ENCODE assay signal across 8 cellular contexts in the genomic region with DNA sequence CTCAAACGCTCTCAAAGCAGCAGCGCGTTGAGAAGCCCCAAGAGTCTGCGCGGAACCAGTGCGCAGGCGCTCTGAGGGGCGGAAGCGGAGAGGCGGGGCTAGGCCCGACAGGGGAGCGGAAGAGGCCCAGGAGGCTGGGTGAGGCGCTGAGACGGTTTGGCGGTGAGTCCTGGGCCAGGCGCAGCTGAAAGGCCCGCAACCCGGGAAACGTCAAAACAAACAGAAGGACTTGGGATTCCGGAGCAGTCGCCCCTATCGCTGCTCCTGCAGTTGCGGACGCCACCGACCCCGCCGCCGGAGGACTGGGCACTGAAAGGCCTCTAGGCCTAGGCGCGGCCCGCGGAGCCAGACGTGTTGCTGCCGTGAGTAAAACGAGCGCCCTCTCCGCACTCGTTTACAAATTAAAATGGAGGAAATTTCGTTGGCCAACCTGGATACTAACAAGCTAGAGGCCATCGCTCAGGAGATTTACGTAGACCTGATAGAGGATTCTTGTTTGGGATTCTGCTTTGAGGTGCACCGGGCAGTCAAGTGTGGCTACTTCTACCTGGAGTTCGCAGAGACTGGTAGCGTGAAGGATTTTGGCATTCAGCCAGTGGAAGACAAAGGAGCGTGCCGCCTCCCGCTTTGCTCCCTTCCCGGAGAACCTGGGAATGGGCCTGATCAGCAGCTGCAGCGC. TPM values are rescaled to one million over a fixed set of nuclear protein-coding genes. Genes with fewer than 3 reads are reported as not detected.
DNase-seq lines count a peak whose midpoint lies in the region; ATAC-seq and TF ChIP-seq lines count a peak whose summit lies in the region.

A gene with protein sequence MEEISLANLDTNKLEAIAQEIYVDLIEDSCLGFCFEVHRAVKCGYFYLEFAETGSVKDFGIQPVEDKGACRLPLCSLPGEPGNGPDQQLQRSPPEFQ (plus strand): TSS at position 129 of the 679 bp plus-strand sequence. CDS start 278 bp downstream, at position 407.

- peaks cover 46% of the 10 kb centered on the region for H3K79me2 ChIP-seq in DND-41 (ENCODE audit: insufficient read depth, low read length)
- H3K79me2 ChIP-seq in Karpas-422 (ENCODE audit: low read length), result peaks cover 52% of the 10 kb centered on the region

- H3K27me3 ChIP-seq in DND-41 (ENCODE audit: insufficient read depth, low read length, poor library complexity) (no peaks in the 10 kb centered on the region), Karpas-422 (ENCODE audit: low read length) (no peaks in the 10 kb centered on the region)
- H3K27me3 ChIP-seq in naive thymus-derived CD4-positive, alpha-beta T cell (ENCODE audit: control insufficient read depth in 2 of 2, insufficient read depth in 2 of 2, low read length in 2 of 2), result no peaks in the 10 kb centered on the region

- peaks cover 44% of the 10 kb centered on the region for H4K20me1 ChIP-seq in DND-41 (ENCODE audit: insufficient read depth, low read length)
- peaks cover 42% of the 10 kb centered on the region for H4K20me1 ChIP-seq in Karpas-422 (ENCODE audit: insufficient read depth, low read depth, low read length)

- H3K9ac ChIP-seq in DND-41 (ENCODE audit: low read depth, low read length), result peak within 1 kb of the TSS; percentile 87
- peak within 1 kb of the TSS; percentile 91 for H3K9ac ChIP-seq in Karpas-422 (ENCODE audit: low read length)

- H3K27ac ChIP-seq in DND-41 (ENCODE audit: low read length), result peak within 1 kb of the TSS; percentile 95
- peak within 1 kb of the TSS; percentile 93 for H3K27ac ChIP-seq in Karpas-422 (ENCODE audit: low read length)
- H3K27ac ChIP-seq in naive thymus-derived CD4-positive, alpha-beta T cell (ENCODE audit: low read depth, low read length), result peak within 1 kb of the TSS; percentile 94

- POLR2A ChIA-PET in naive thymus-derived CD4-positive, alpha-beta T cell (lab: Charles Lee), result interaction anchor here (1.3 to 1.6 kb wide), 2 partner anchors 9 to 1546 kb away, joined by 3 to 4 read pairs; no protein-coding TSS in a partner anchor

- H3K9me2 ChIP-seq in Karpas-422 (replicated peaks; ENCODE audit: insufficient read depth, low read length), result no peaks in the 10 kb centered on the region

- DNase-seq in DND-41 (peak; percentile 95), Karpas-422 (peak; percentile 99), RKO (ENCODE audit: low spot score) (peak; percentile 95), fibroblast of gingiva (ENCODE audit: low read depth) (peak; percentile 93)
- peak; percentile 93 for DNase-seq in activated T-helper 1 cell treated with anti-CD3 and anti-CD28 coated beads, Interleukin-12 subunit alpha, Interleukin-12 subunit beta, Interleukin-2, Interleukin-4 antibody, amounts not matched to agents 30 ng/mL and 10 ng/mL and 1 ng/mL, durations not matched to agents 14 hours and 24 hours and 36 hours (ENCODE audit: low spot score)
- peak; percentile 94 to 98 (median 97) for DNase-seq in naive thymus-derived CD4-positive, alpha-beta T cell
- DNase-seq in stimulated activated naive B cell treated with anti-CD40 and anti-IgM and Interleukin-4, amounts not matched to agents 10 μg/mL and 1 μg/mL and 100 μg/mL, for 72 hours, result peak; percentile 95

- H3K36me3 Mint-ChIP-seq in activated T-helper 1 cell treated with anti-CD3 and anti-CD28 coated beads, Interleukin-12 subunit alpha, Interleukin-12 subunit beta, Interleukin-2, Interleukin-4 antibody, amounts not matched to agents 30 ng/mL and 10 ng/mL and 1 ng/mL, durations not matched to agents 14 hours and 24 hours and 36 hours (ENCODE audit: low read depth), result peaks cover 34% of the 10 kb centered on the region
- H3K36me3 Mint-ChIP-seq in naive thymus-derived CD4-positive, alpha-beta T cell, result peaks cover 13 to 44% (median 34%) of the 10 kb centered on the region in 5 donors
- H3K36me3 Mint-ChIP-seq in stimulated activated naive B cell treated with anti-CD40 and anti-IgM and Interleukin-4, amounts not matched to agents 10 μg/mL and 1 μg/mL and 100 μg/mL, for 72 hours, result peaks cover 29 to 49% of the 10 kb centered on the region in 2 donors

- peak within 1 kb of the TSS; percentile 70 to 84 for H3K4me3 ChIP-seq in DND-41 (ENCODE audit: low read depth in 1 of 2, low read length in 2 of 2)
- peak within 1 kb of the TSS; percentile 93 for H3K4me3 ChIP-seq in Karpas-422 (ENCODE audit: low read length)
- H3K4me3 ChIP-seq in naive thymus-derived CD4-positive, alpha-beta T cell (ENCODE audit: low read length), result peak within 1 kb of the TSS; percentile 85

- peak within 1 kb of the TSS; percentile 97 for H3K27ac Mint-ChIP-seq in activated T-helper 1 cell treated with anti-CD3 and anti-CD28 coated beads, Interleukin-12 subunit alpha, Interleukin-12 subunit beta, Interleukin-2, Interleukin-4 antibody, amounts not matched to agents 30 ng/mL and 10 ng/mL and 1 ng/mL, durations not matched to agents 14 hours and 24 hours and 36 hours
- H3K27ac Mint-ChIP-seq in naive thymus-derived CD4-positive, alpha-beta T cell, result peak within 1 kb of the TSS; percentile 96 to 100 (median 99)
- H3K27ac Mint-ChIP-seq in stimulated activated naive B cell treated with anti-CD40 and anti-IgM and Interleukin-4, amounts not matched to agents 10 μg/mL and 1 μg/mL and 100 μg/mL, for 72 hours, result peak within 1 kb of the TSS; percentile 98

- peaks cover 37% of the 10 kb centered on the region for H3K4me1 ChIP-seq in DND-41 (ENCODE audit: insufficient read depth, low read length)
- H3K4me1 ChIP-seq in Karpas-422 (ENCODE audit: low read length), result peaks cover 38% of the 10 kb centered on the region
- H3K4me1 ChIP-seq in naive thymus-derived CD4-positive, alpha-beta T cell (ENCODE audit: control insufficient read depth in 2 of 2, insufficient read depth in 2 of 2, low read length in 2 of 2), result peaks cover 27 to 32% of the 10 kb centered on the region in 2 donors

- peak; percentile 98 for ATAC-seq in DND-41 (ENCODE audit: insufficient read depth, low read depth)
- peak; percentile 96 for ATAC-seq in GM21825 (IDR thresholded peaks at IDR 0.05; ENCODE audit: unreplicated experiment)
- ATAC-seq in naive thymus-derived CD4-positive, alpha-beta T cell, result peak; percentile 97
- peak; percentile 98 to 99 for ATAC-seq in stimulated activated naive B cell treated with anti-CD40 and anti-IgM and Interleukin-4, amounts not matched to agents 10 μg/mL and 1 μg/mL and 100 μg/mL, for 72 hours (replicated peaks)

- H3K9me3 Mint-ChIP-seq in activated T-helper 1 cell treated with anti-CD3 and anti-CD28 coated beads, Interleukin-12 subunit alpha, Interleukin-12 subunit beta, Interleukin-2, Interleukin-4 antibody, amounts not matched to agents 30 ng/mL and 10 ng/mL and 1 ng/mL, durations not matched to agents 14 hours and 24 hours and 36 hours, result no peaks in the 10 kb centered on the region
- H3K9me3 Mint-ChIP-seq in naive thymus-derived CD4-positive, alpha-beta T cell, result peaks cover 0 to 24% (median 2%) of the 10 kb centered on the region in 11 donors
- H3K9me3 Mint-ChIP-seq in stimulated activated naive B cell treated with anti-CD40 and anti-IgM and Interleukin-4, amounts not matched to agents 10 μg/mL and 1 μg/mL and 100 μg/mL, for 72 hours, result peaks cover 0 to 1% of the 10 kb centered on the region in 2 donors

- H3K4me2 ChIP-seq in DND-41 (ENCODE audit: insufficient read depth, low read length) (peak within 1 kb of the TSS; percentile 87), Karpas-422 (ENCODE audit: low read depth, low read length, poor library complexity, severe bottlenecking) (peak within 1 kb of the TSS; percentile 97)

- H3K27me3 Mint-ChIP-seq in activated T-helper 1 cell treated with anti-CD3 and anti-CD28 coated beads, Interleukin-12 subunit alpha, Interleukin-12 subunit beta, Interleukin-2, Interleukin-4 antibody, amounts not matched to agents 30 ng/mL and 10 ng/mL and 1 ng/mL, durations not matched to agents 14 hours and 24 hours and 36 hours (ENCODE audit: insufficient read depth), result peaks cover 2% of the 10 kb centered on the region
- no peaks in the 10 kb centered on the region for H3K27me3 Mint-ChIP-seq in naive thymus-derived CD4-positive, alpha-beta T cell
- no peaks in the 10 kb centered on the region for H3K27me3 Mint-ChIP-seq in stimulated activated naive B cell treated with anti-CD40 and anti-IgM and Interleukin-4, amounts not matched to agents 10 μg/mL and 1 μg/mL and 100 μg/mL, for 72 hours

- intact Hi-C loops in activated T-helper 1 cell treated with anti-CD3 and anti-CD28 coated beads, Interleukin-12 subunit alpha, Interleukin-12 subunit beta, Interleukin-2, Interleukin-4 antibody, amounts not matched to agents 30 ng/mL and 10 ng/mL and 1 ng/mL, durations not matched to agents 14 hours and 24 hours and 36 hours (cut with micrococcal nuclease), result loop anchor here (1.0 to 5.0 kb wide), 5 partner anchors 126 to 1494 kb away; a partner anchor contains a TSS
- intact Hi-C loops in naive thymus-derived CD4-positive, alpha-beta T cell (cut with micrococcal nuclease), result loop anchor here (1.0 to 5.0 kb wide), 9 partner anchors 126 to 1809 kb away; a partner anchor contains a TSS

- CTCF ChIA-PET in naive thymus-derived CD4-positive, alpha-beta T cell (lab: Charles Lee), result no interaction called here

- H2AFZ ChIP-seq in DND-41 (ENCODE audit: low read depth, low read length), result peak within 1 kb of the TSS; percentile 91
- peak within 1 kb of the TSS; percentile 69; the same call in 1 of the 2 replicates for H2AFZ ChIP-seq in Karpas-422 (ENCODE audit: low read length)

- H3K36me3 ChIP-seq in DND-41 (ENCODE audit: insufficient read depth, low read length) (peaks cover 44% of the 10 kb centered on the region), Karpas-422 (ENCODE audit: insufficient read depth, low read length) (peaks cover 28% of the 10 kb centered on the region)
- H3K36me3 ChIP-seq in naive thymus-derived CD4-positive, alpha-beta T cell (ENCODE audit: control insufficient read depth in 2 of 3, insufficient read depth in 3 of 3, low read length in 3 of 3), result peaks cover 0 to 27% (median 0%) of the 10 kb centered on the region in 3 experiments

- peaks cover 55% of the 10 kb centered on the region for H3K4me1 Mint-ChIP-seq in activated T-helper 1 cell treated with anti-CD3 and anti-CD28 coated beads, Interleukin-12 subunit alpha, Interleukin-12 subunit beta, Interleukin-2, Interleukin-4 antibody, amounts not matched to agents 30 ng/mL and 10 ng/mL and 1 ng/mL, durations not matched to agents 14 hours and 24 hours and 36 hours (ENCODE audit: low read depth)
- H3K4me1 Mint-ChIP-seq in naive thymus-derived CD4-positive, alpha-beta T cell, result peaks cover 39 to 60% (median 54%) of the 10 kb centered on the region in 7 donors
- H3K4me1 Mint-ChIP-seq in stimulated activated naive B cell treated with anti-CD40 and anti-IgM and Interleukin-4, amounts not matched to agents 10 μg/mL and 1 μg/mL and 100 μg/mL, for 72 hours, result peaks cover 31 to 50% of the 10 kb centered on the region in 2 donors

- H3K9me3 ChIP-seq in DND-41 (ENCODE audit: insufficient read depth, low read length, severe bottlenecking), result no peaks in the 10 kb centered on the region
- H3K9me3 ChIP-seq in Karpas-422 (ENCODE audit: low read length), result no peaks in the 10 kb centered on the region
- no peaks in the 10 kb centered on the region for H3K9me3 ChIP-seq in naive thymus-derived CD4-positive, alpha-beta T cell (ENCODE audit: control insufficient read depth in 2 of 3, low read length in 3 of 3)

- peak; percentile 2 for TF ChIP-seq CTCF in DND-41 (IDR thresholded peaks at IDR 0.05; ENCODE audit: borderline replicate concordance, extremely low read depth, low read length, poor library complexity, severe bottlenecking)

- H3K4me3 Mint-ChIP-seq in activated T-helper 1 cell treated with anti-CD3 and anti-CD28 coated beads, Interleukin-12 subunit alpha, Interleukin-12 subunit beta, Interleukin-2, Interleukin-4 antibody, amounts not matched to agents 30 ng/mL and 10 ng/mL and 1 ng/mL, durations not matched to agents 14 hours and 24 hours and 36 hours, result peak within 1 kb of the TSS; percentile 92
- peak within 1 kb of the TSS; percentile 87 to 99 (median 97) for H3K4me3 Mint-ChIP-seq in naive thymus-derived CD4-positive, alpha-beta T cell
- peak within 1 kb of the TSS; percentile 92 for H3K4me3 Mint-ChIP-seq in stimulated activated naive B cell treated with anti-CD40 and anti-IgM and Interleukin-4, amounts not matched to agents 10 μg/mL and 1 μg/mL and 100 μg/mL, for 72 hours

RNA-seq across cellular contexts. Expression of the gene that starts here (rescaled TPM):
- total RNA-seq in Karpas-422 (2014; rRNA removed; shearing (Covaris generic); ENCODE audit: low replicate concordance), result 27.3 and 29.9 TPM in 2 replicates
- 24.8 and 25.4 TPM in 2 replicates for total RNA-seq in activated T-helper 1 cell treated with anti-CD3 and anti-CD28 coated beads, Interleukin-12 subunit alpha, Interleukin-12 subunit beta, Interleukin-2, Interleukin-4 antibody, amounts not matched to agents 30 ng/mL and 10 ng/mL and 1 ng/mL, durations not matched to agents 14 hours and 24 hours and 36 hours
- 10 to 100 TPM; 25.6 to 51.6 (median 46.9) TPM for total RNA-seq in naive thymus-derived CD4-positive, alpha-beta T cell
- polyA plus RNA-seq in naive thymus-derived CD4-positive, alpha-beta T cell, result 10 to 100 TPM; 43.9 to 50.0 TPM

Comparison
In these comparisons a context has a peak if more than half of its experiments do, and no peak if none do; other contexts are left out.
1. Peak in every context shown above with its lines: DNase-seq, ATAC-seq, H3K4me3 ChIP-seq and H3K27ac ChIP-seq.